In genomic region chr22:50044485-50045143, GRCh38 we compare ENCODE assay signal across 17 cellular contexts. TPM values are rescaled to one million over a fixed set of nuclear protein-coding genes. Genes with fewer than 3 reads are reported as not detected.
DNase-seq lines count a peak whose midpoint lies in the region; ATAC-seq and TF ChIP-seq lines count a peak whose summit lies in the region.
"Had no signal": no experiment of that assay in that cellular context is flagged by ENCODE, and none has a peak within 500 bp of the region (broad histone marks: within the 10 kb centered on the region; RNA-seq: fewer than 3 reads in every experiment).

No MANE protein-coding gene starts in this region.

- H3K4me2 ChIP-seq in osteoblast (ENCODE audit: insufficient read depth, low read length) = no peak overlapping the region

- no peaks in the 10 kb centered on the region for H3K9me3 Mint-ChIP-seq in activated T-cell treated with anti-CD3 and anti-CD28 coated beads, Interleukin-2, amount 50 U/mL, for 72 hours
- no peaks in the 10 kb centered on the region for H3K9me3 Mint-ChIP-seq in effector memory CD8-positive, alpha-beta T cell
- H3K9me3 Mint-ChIP-seq: CD4-positive, alpha-beta T cell had no signal

- no peaks in the 10 kb centered on the region for H3K79me2 ChIP-seq in osteoblast (ENCODE audit: insufficient read depth, low read length)

- H4K20me1 ChIP-seq in osteoblast (ENCODE audit: insufficient read depth, low read length) = no peaks in the 10 kb centered on the region

- no peaks in the 10 kb centered on the region for H3K27me3 ChIP-seq in H7 (ENCODE audit: control insufficient read depth, insufficient read depth, low read length)
- H3K27me3 ChIP-seq in osteoblast (ENCODE audit: insufficient read depth, low read length) = no peaks in the 10 kb centered on the region
- H3K27me3 ChIP-seq: SJCRH30 had no signal

- no peaks in the 10 kb centered on the region for H3K36me3 Mint-ChIP-seq in activated T-cell treated with anti-CD3 and anti-CD28 coated beads, Interleukin-2, amount 50 U/mL, for 72 hours (ENCODE audit: insufficient read depth in 2 of 2)
- H3K36me3 Mint-ChIP-seq in effector memory CD8-positive, alpha-beta T cell (ENCODE audit: insufficient read depth) = no peaks in the 10 kb centered on the region

- H3K4me3 Mint-ChIP-seq in activated T-cell treated with anti-CD3 and anti-CD28 coated beads, Interleukin-2, amount 50 U/mL, for 72 hours = peak overlapping the region in 1 of 2 donors; percentile 20
- peak overlapping the region in 1 of 2 donors; percentile 43 for H3K4me3 Mint-ChIP-seq in effector memory CD8-positive, alpha-beta T cell
- H3K4me3 Mint-ChIP-seq: CD4-positive, alpha-beta T cell had no signal

- no peaks in the 10 kb centered on the region for H3K9me3 ChIP-seq in osteoblast (ENCODE audit: low read depth, low read length)

- intact Hi-C loops in head of caudate nucleus (cut with DNase I) = no loop called here

- no peak overlapping the region for H2AFZ ChIP-seq in osteoblast (ENCODE audit: low read length)

- peaks cover 27% of the 10 kb centered on the region for H3K27me3 Mint-ChIP-seq in activated T-cell treated with anti-CD3 and anti-CD28 coated beads, Interleukin-2, amount 50 U/mL, for 72 hours (ENCODE audit: low read depth)
- H3K27me3 Mint-ChIP-seq in effector memory CD8-positive, alpha-beta T cell = peaks cover 26 to 32% of the 10 kb centered on the region in 2 donors

- no peaks in the 10 kb centered on the region for H3K4me1 ChIP-seq in osteoblast (ENCODE audit: insufficient read depth, low read length)

- no peak overlapping the region for H3K27ac ChIP-seq in osteoblast (ENCODE audit: low read depth, low read length)
- H3K27ac ChIP-seq: RWPE1, SJCRH30 had no signal

- no peak for DNase-seq in activated T-cell treated with anti-CD3 and anti-CD28 coated beads, Interleukin-2, amount 50 U/mL, for 72 hours
- no peak for DNase-seq in activated T-cell treated with anti-CD3 and anti-CD28 coated beads, Interleukin-2, amount 50 U/mL, for 1 hour
- DNase-seq in H7 (peak; percentile 46), osteoblast (ENCODE audit: insufficient read length, low spot score, missing footprints) (peak; percentile 85), head of caudate nucleus (no peak)
- DNase-seq in effector memory CD8-positive, alpha-beta T cell = no peak
- DNase-seq: AML-193; CD4-positive, alpha-beta T cell; NCI-H146; NCI-H2227 treated with DMSO at 0.1 percent for 48 hours; NCI-H524 treated with DMSO at 0.1 percent for 48 hours; SJCRH30 had no signal

- H3K4me3 ChIP-seq in H7 (ENCODE audit: insufficient read depth, low read depth, low read length) (no peak overlapping the region), osteoblast (ENCODE audit: insufficient read depth, low read length) (no peak overlapping the region)
- H3K4me3 ChIP-seq: SJCRH30 had no signal

- peak; percentile 15 to 17 for ATAC-seq in activated T-cell treated with anti-CD3 and anti-CD28 coated beads, Interleukin-2, amount 50 U/mL, for 72 hours (replicated peaks in 1 of 2)
- ATAC-seq in effector memory CD8-positive, alpha-beta T cell (replicated peaks) = peak; percentile 16
- ATAC-seq in GM21515 (IDR thresholded peaks at IDR 0.05; ENCODE audit: unreplicated experiment) = no peak
- ATAC-seq in GM21717 (IDR thresholded peaks at IDR 0.05; ENCODE audit: unreplicated experiment) = no peak

- no peak overlapping the region for H3K27ac Mint-ChIP-seq in activated T-cell treated with anti-CD3 and anti-CD28 coated beads, Interleukin-2, amount 50 U/mL, for 72 hours
- H3K27ac Mint-ChIP-seq in effector memory CD8-positive, alpha-beta T cell = peak overlapping the region in 1 of 2 donors; percentile 64
- H3K27ac Mint-ChIP-seq: CD4-positive, alpha-beta T cell had no signal

- H3K4me1 Mint-ChIP-seq in activated T-cell treated with anti-CD3 and anti-CD28 coated beads, Interleukin-2, amount 50 U/mL, for 72 hours (ENCODE audit: low read depth) = peaks cover 6% of the 10 kb centered on the region
- peaks cover 6 to 14% of the 10 kb centered on the region in 2 donors for H3K4me1 Mint-ChIP-seq in effector memory CD8-positive, alpha-beta T cell (ENCODE audit: low read depth in 2 of 2)

- no peak for TF ChIP-seq CTCF in osteoblast (IDR thresholded peaks at IDR 0.05; ENCODE audit: extremely low read depth, low read depth, low read length)

- no peaks in the 10 kb centered on the region for H3K36me3 ChIP-seq in H7 (replicated peaks; ENCODE audit: control insufficient read depth, insufficient read depth, low read length)
- no peaks in the 10 kb centered on the region for H3K36me3 ChIP-seq in osteoblast (ENCODE audit: insufficient read depth, low read length)
- H3K36me3 ChIP-seq: SJCRH30 had no signal

RNA-seq across cellular contexts. Expression of gene TTLL8, which starts 13.5 kb away (rescaled TPM):
- total RNA-seq in activated T-cell treated with anti-CD3 and anti-CD28 coated beads, Interleukin-2, amount 50 U/mL, for 72 hours = not detected
- total RNA-seq in H7 (2014; rRNA removed; shearing (Covaris generic)) = not detected in 2 replicates
- total RNA-seq in osteoblast = not detected in 2 replicates
- total RNA-seq: A673; CD4-positive, alpha-beta T cell; Daoy; SJCRH30 had no signal

RNA-seq across cellular contexts. Expression of gene IL17REL, which starts 32.0 kb away (rescaled TPM):
- 1 to 10 TPM in 1 of 2 donors, under 1 TPM in 1; 0.36 to 1.1 TPM for total RNA-seq in activated T-cell treated with anti-CD3 and anti-CD28 coated beads, Interleukin-2, amount 50 U/mL, for 72 hours
- total RNA-seq in H7 (2014; rRNA removed; shearing (Covaris generic)) = 0.04 TPM in 1 of 2 replicates, not detected in the other
- not detected in 2 replicates for total RNA-seq in osteoblast
- total RNA-seq: A673; CD4-positive, alpha-beta T cell; Daoy; SJCRH30 had no signal

RNA-seq across cellular contexts. Expression of gene MLC1, which starts 40.6 kb away (rescaled TPM):
- total RNA-seq in activated T-cell treated with anti-CD3 and anti-CD28 coated beads, Interleukin-2, amount 50 U/mL, for 72 hours = under 1 TPM in 1 of 2 donors, not detected in 1; 0.17 TPM
- total RNA-seq in H7 (2014; rRNA removed; shearing (Covaris generic)) = 0.14 TPM in 1 of 2 replicates, not detected in the other
- under 0.01 and 0.88 TPM in 2 replicates for total RNA-seq in osteoblast
- total RNA-seq: Daoy had no signal

RNA-seq across cellular contexts. Expression of gene MOV10L1, which starts 45.2 kb away (rescaled TPM):
- under 1 TPM; 0.25 to 0.36 TPM for total RNA-seq in activated T-cell treated with anti-CD3 and anti-CD28 coated beads, Interleukin-2, amount 50 U/mL, for 72 hours
- not detected in 2 replicates for total RNA-seq in H7 (2014; rRNA removed; shearing (Covaris generic))
- total RNA-seq in osteoblast = 0.36 and 0.59 TPM in 2 replicates
- total RNA-seq: A673; CD4-positive, alpha-beta T cell; SJCRH30 had no signal

Comparison
In these comparisons a context has a peak if more than half of its experiments do, and no peak if none do; other contexts are left out.
1. ATAC-seq: peak in activated T-cell treated with anti-CD3 and anti-CD28 coated beads, Interleukin-2, amount 50 U/mL, for 72 hours (2 of 2) and effector memory CD8-positive, alpha-beta T cell (single experiment); none in GM21515 (single experiment) and GM21717 (single experiment).
2. DNase-seq: peak in H7 (single experiment) and osteoblast (single experiment); none in activated T-cell treated with anti-CD3 and anti-CD28 coated beads, Interleukin-2, amount 50 U/mL, for 72 hours (0 of 2), activated T-cell treated with anti-CD3 and anti-CD28 coated beads, Interleukin-2, amount 50 U/mL, for 1 hour (single experiment), effector memory CD8-positive, alpha-beta T cell (0 of 3) and head of caudate nucleus (0 of 42).